13 cellular contexts compared by ENCODE assay signal in the genomic region with DNA sequence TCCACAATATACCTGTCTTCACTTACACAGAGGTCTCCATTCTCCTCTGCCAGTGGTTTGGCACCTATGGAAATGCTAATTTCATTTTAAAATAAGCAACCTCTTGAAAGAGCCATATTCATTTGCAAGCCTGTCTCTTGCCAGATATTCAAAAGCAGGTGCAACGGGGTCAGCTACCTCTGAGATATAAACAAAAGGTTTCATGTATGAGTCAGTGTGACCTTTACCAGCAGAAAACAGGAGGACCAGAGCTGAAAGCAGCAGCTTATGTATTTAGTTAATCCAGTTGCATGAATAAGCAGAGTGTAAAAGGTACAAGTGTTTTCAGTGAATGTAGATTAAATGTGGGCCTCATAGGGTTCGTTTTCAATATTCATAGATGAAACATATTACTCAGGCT. TPM values are rescaled to one million over a fixed set of nuclear protein-coding genes. Genes with fewer than 3 reads are reported as not detected.
DNase-seq lines count a peak whose midpoint lies in the region; ATAC-seq and TF ChIP-seq lines count a peak whose summit lies in the region.
"Had no signal": no experiment of that assay in that cellular context is flagged by ENCODE, and none has a peak within 500 bp of the region (broad histone marks: within the 10 kb centered on the region; RNA-seq: fewer than 3 reads in every experiment).

No MANE protein-coding gene starts in this region.

- DNase-seq in Caco-2 (peak; percentile 29 to 38), GM23338 (ENCODE audit: low spot score) (peak; percentile 8), NCI-H345 (lab: John Stamatoyannopoulos, UW) (peak; percentile 74), fibroblast of lung (ENCODE audit: low read depth in 2 of 2) (peak; percentile 2 to 51), Ammon's horn (ENCODE audit: low spot score) (no peak), NCI-H2171 (lab: John Stamatoyannopoulos, UW) (no peak), GM03348 (ENCODE audit: low spot score) (no peak)
- DNase-seq: activated naive CD4-positive, alpha-beta T cell; cortex of kidney; SIG-M5 had no signal

- H3K27me3 ChIP-seq in Caco-2 (replicated peaks; ENCODE audit: control insufficient read depth, insufficient read depth, low read length), result no peaks in the 10 kb centered on the region
- H3K27me3 ChIP-seq in GM23338 (ENCODE audit: insufficient read depth), result no peaks in the 10 kb centered on the region
- no peaks in the 10 kb centered on the region for H3K27me3 ChIP-seq in fibroblast of lung (ENCODE audit: control insufficient read depth, insufficient read depth, low read length)
- H3K27me3 ChIP-seq: BLaER1 had no signal

- H3K9me3 ChIP-seq in Caco-2, result no peaks in the 10 kb centered on the region
- H3K9me3 ChIP-seq in fibroblast of lung (ENCODE audit: control insufficient read depth, insufficient read depth, low read depth, low read length), result no peaks in the 10 kb centered on the region
- H3K9me3 ChIP-seq: BLaER1 had no signal

- POLR2A ChIA-PET in Caco-2 (lab: Charles Lee), result interaction anchor here (0.6 kb wide), 1 partner anchor 31 kb away, joined by 3 read pairs; no protein-coding TSS in a partner anchor

- CTCF ChIA-PET in Caco-2 (lab: Charles Lee), result no interaction called here

- H3K27ac Mint-ChIP-seq in Caco-2 (ENCODE audit: unreplicated experiment), result no peak overlapping the region
- peak overlapping the region; percentile 53 for H3K27ac Mint-ChIP-seq in GM23338
- H3K27ac Mint-ChIP-seq: nephron had no signal

- H3K4me3 ChIP-seq in Caco-2 (ENCODE audit: low read depth, low read length) (no peak overlapping the region), GM23338 (no peak overlapping the region), fibroblast of lung (replicated peaks in 1 of 4; ENCODE audit: control extremely low read depth in 1 of 4, insufficient read depth in 1 of 4, low read depth in 3 of 4, low read length in 4 of 4) (no peak overlapping the region)
- H3K4me3 ChIP-seq: BLaER1 had no signal

- H3K4me3 Mint-ChIP-seq in Caco-2 (ENCODE audit: unreplicated experiment) (no peak overlapping the region), GM23338 (0 out of 3 replicates have a peak overlapping the region, but pooled peaks have one; percentile 25)
- H3K4me3 Mint-ChIP-seq: nephron had no signal

- no peaks in the 10 kb centered on the region for H3K79me2 ChIP-seq in GM23338 (replicated peaks; ENCODE audit: insufficient read depth)
- no peaks in the 10 kb centered on the region for H3K79me2 ChIP-seq in fibroblast of lung (ENCODE audit: control insufficient read depth, insufficient read depth, low read length)

- TF ChIP-seq CTCF in Caco-2 (IDR thresholded peaks at IDR 0.05; ENCODE audit: insufficient read depth in 1 of 2, low read depth in 1 of 2, low read length in 1 of 2, severe bottlenecking in 1 of 2, unreplicated experiment in 1 of 2) (no peak), GM23338 (conservative IDR thresholded peaks at IDR 0.05; ENCODE audit: low read depth in 2 of 2) (no peak), fibroblast of lung (conservative IDR thresholded peaks at IDR 0.05 in 1 of 2, IDR thresholded peaks at IDR 0.05 in 1 of 2; ENCODE audit: low read depth in 1 of 2, low read length in 2 of 2) (no peak)

- H2AFZ ChIP-seq in GM23338, result no peak overlapping the region
- H2AFZ ChIP-seq in fibroblast of lung (ENCODE audit: low read length), result no peak overlapping the region

- H3K36me3 Mint-ChIP-seq in Caco-2 (ENCODE audit: insufficient read depth, unreplicated experiment), result no peaks in the 10 kb centered on the region
- no peaks in the 10 kb centered on the region for H3K36me3 Mint-ChIP-seq in GM23338 (ENCODE audit: low read depth)

- H3K4me1 Mint-ChIP-seq in Caco-2 (ENCODE audit: low read depth, unreplicated experiment) (peaks cover 17% of the 10 kb centered on the region), GM23338 (peaks cover 29% of the 10 kb centered on the region)
- H3K4me1 Mint-ChIP-seq: nephron had no signal

- no peaks in the 10 kb centered on the region for H3F3A ChIP-seq in GM23338 (replicated peaks; ENCODE audit: low read depth)

- no peak overlapping the region for H3K9ac ChIP-seq in fibroblast of lung (ENCODE audit: insufficient read depth, low read length)
- H3K9ac ChIP-seq: BLaER1 had no signal

- ATAC-seq in GM23338 (peak; percentile 65), HG02938 (IDR thresholded peaks at IDR 0.05; ENCODE audit: unreplicated experiment) (no peak)

- H3K27me3 Mint-ChIP-seq in Caco-2 (ENCODE audit: insufficient read depth, unreplicated experiment) (no peaks in the 10 kb centered on the region), GM23338 (ENCODE audit: insufficient read depth, low read depth, poor library complexity) (no peaks in the 10 kb centered on the region)

- H3K9me3 Mint-ChIP-seq in Caco-2 (ENCODE audit: unreplicated experiment), result no peaks in the 10 kb centered on the region
- no peaks in the 10 kb centered on the region for H3K9me3 Mint-ChIP-seq in GM23338
- H3K9me3 Mint-ChIP-seq: nephron had no signal

- no peaks in the 10 kb centered on the region; the same call in 1 of the 2 replicates for H3K9me2 ChIP-seq in GM23338 (ENCODE audit: insufficient read depth)

- H3K27ac ChIP-seq in GM23338 (ENCODE audit: low read depth), result no peak overlapping the region
- no peak overlapping the region for H3K27ac ChIP-seq in fibroblast of lung (ENCODE audit: insufficient read depth, low read length)
- H3K27ac ChIP-seq: BLaER1 had no signal

- H3K36me3 ChIP-seq in Caco-2 (ENCODE audit: control insufficient read depth, insufficient read depth, low read length) (no peaks in the 10 kb centered on the region), GM23338 (ENCODE audit: insufficient read depth) (no peaks in the 10 kb centered on the region), fibroblast of lung (ENCODE audit: control insufficient read depth, insufficient read depth, low read length) (no peaks in the 10 kb centered on the region)
- H3K36me3 ChIP-seq: BLaER1 had no signal

- H3K4me2 ChIP-seq in GM23338, result peak overlapping the region; percentile 58
- no peak overlapping the region for H3K4me2 ChIP-seq in fibroblast of lung (ENCODE audit: extremely low read depth, insufficient read depth, low read length)
- H3K4me2 ChIP-seq: BLaER1 had no signal

- intact Hi-C loops in Caco-2 (cut with micrococcal nuclease; ENCODE audit: unreplicated experiment), result loop anchor here (2.0 kb wide), 1 partner anchor 74 kb away; no protein-coding TSS in a partner anchor

- no peaks in the 10 kb centered on the region for H4K20me1 ChIP-seq in GM23338 (replicated peaks; ENCODE audit: insufficient read depth)
- H4K20me1 ChIP-seq in fibroblast of lung (ENCODE audit: control insufficient read depth, extremely low read depth, insufficient read depth, low read length), result no peaks in the 10 kb centered on the region
- H4K20me1 ChIP-seq: BLaER1 had no signal

- BruUV-seq in Caco-2 (replicated peaks; lab: Mats Ljungman, UMichigan), result no TSS peak

- H3K4me1 ChIP-seq in Caco-2, result peaks cover 27% of the 10 kb centered on the region
- peaks cover 14% of the 10 kb centered on the region for H3K4me1 ChIP-seq in GM23338 (ENCODE audit: insufficient read depth)
- H3K4me1 ChIP-seq in fibroblast of lung (ENCODE audit: control insufficient read depth, extremely low read depth, insufficient read depth, low read length), result no peaks in the 10 kb centered on the region
- H3K4me1 ChIP-seq: BLaER1 had no signal

TF ChIP-seq in GM23338, 12 proteins besides CTCF, POLR2A, EP300 and RAD21 (continues in another document):
- TF ChIP-seq POLR2AphosphoS5 (IDR thresholded peaks at IDR 0.05; ENCODE audit: low read depth), result no peak

RNA-seq across cellular contexts. Expression of a gene that starts 56.0 kb away (rescaled TPM):
- 45.0 and 49.6 TPM in 2 replicates for total RNA-seq in Caco-2 (2022)
- total RNA-seq in GM23338 (2014; rRNA removed; shearing (Covaris generic)), result 4.7 and 5.5 TPM in 2 replicates
- polyA plus RNA-seq in GM23338 (2016; fragmentation: Nextera tagmentation; extraction: Ambion mirVana), result 3.8 and 4.4 TPM in 2 replicates
- 24.6 and 24.9 TPM in 2 replicates for total RNA-seq in fibroblast of lung
- 8.3 and 16.6 TPM in 2 replicates for polyA plus RNA-seq in fibroblast of lung
- polyA plus RNA-seq in fibroblast of lung (2012), result 6.7 and 12.4 TPM in 2 replicates
- polyA minus RNA-seq in fibroblast of lung (ENCODE audit: low replicate concordance), result 1.2 and 6.9 TPM in 2 replicates

Comparison
In these comparisons a context has a peak if more than half of its experiments do, and no peak if none do; other contexts are left out.
1. DNase-seq: peak in Caco-2 (2 of 2), GM23338 (single experiment), NCI-H345 (single experiment) and fibroblast of lung (2 of 2); none in Ammon's horn (single experiment), NCI-H2171 (single experiment) and GM03348 (single experiment).